1 cellular context compared by ENCODE assay signal in the genomic region with DNA sequence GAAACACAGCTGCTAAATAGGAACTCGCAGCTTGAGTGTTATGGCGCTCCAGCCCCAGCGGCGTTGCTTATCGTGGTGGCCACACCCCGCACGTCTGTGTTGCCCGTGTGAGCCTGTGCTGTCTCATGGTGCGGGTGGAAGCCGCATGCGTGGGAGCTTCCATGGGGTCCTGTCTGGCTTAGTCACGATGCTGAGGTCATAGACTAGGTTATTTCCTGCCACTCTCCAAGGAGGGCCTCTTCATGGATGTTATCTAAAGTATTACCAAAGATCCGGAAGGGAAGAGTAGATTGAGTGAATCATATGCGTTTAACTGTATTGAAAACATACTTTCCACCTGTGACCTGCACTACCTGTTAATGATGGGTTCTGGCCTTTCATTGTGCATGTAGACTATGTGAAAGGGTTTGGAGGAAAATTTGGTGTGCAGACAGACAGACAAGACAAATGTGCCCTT.
TF ChIP-seq lines count a peak whose summit lies in the region.

No MANE protein-coding gene starts in this region.

TF ChIP-seq in K562, 482 proteins besides CTCF, POLR2A, EP300 and RAD21 (continued from another document and continues in another):
- TF ChIP-seq SRSF7 (optimal IDR thresholded peaks at IDR 0.05; ENCODE audit: low read depth, low read length) (no peak), PML (IDR thresholded peaks at IDR 0.05; ENCODE audit: low read length) (peak; percentile 90), TBP (optimal IDR thresholded peaks at IDR 0.05; ENCODE audit: low read depth, low read length) (peak; percentile 44), ZBTB17 (CRISPR knock-in tag; IDR thresholded peaks at IDR 0.05) (no peak), NR1H2 (CRISPR knock-in tag; IDR thresholded peaks at IDR 0.05) (no peak), ZNF384 (IDR thresholded peaks at IDR 0.05; ENCODE audit: low read depth, low read length) (no peak), FOXA3 (CRISPR knock-in tag; conservative IDR thresholded peaks at IDR 0.05 in 1 of 2, IDR thresholded peaks at IDR 0.05 in 1 of 2) (no peak; a peak in 1 of 4 replicates), ZNF134 (CRISPR knock-in tag; conservative IDR thresholded peaks at IDR 0.05) (no peak), CBX5 (IDR thresholded peaks at IDR 0.05; ENCODE audit: borderline replicate concordance, low read depth) (no peak), HOXB6 (CRISPR knock-in tag; IDR thresholded peaks at IDR 0.05; ENCODE audit: borderline replicate concordance) (no peak), ZKSCAN1 (IDR thresholded peaks at IDR 0.05; ENCODE audit: low read depth, low read length) (peak; percentile 54; the same call in 1 of the 2 replicates), HDAC3 (IDR thresholded peaks at IDR 0.05; ENCODE audit: borderline replicate concordance, partially characterized antibody) (peak; percentile 99), ZNF23 (CRISPR knock-in tag; IDR thresholded peaks at IDR 0.05) (no peak), HNRNPLL (IDR thresholded peaks at IDR 0.05; ENCODE audit: low read depth, low read length, poor library complexity, severe bottlenecking) (peak; percentile 10), CHD4 (IDR thresholded peaks at IDR 0.05; ENCODE audit: insufficient read depth, insufficient replicate concordance, low read depth, low read length, poor library complexity, severe bottlenecking) (no peak), LARP7 (IDR thresholded peaks at IDR 0.05) (no peak), ERF (CRISPR knock-in tag; IDR thresholded peaks at IDR 0.05) (no peak), EGR1 (conservative IDR thresholded peaks at IDR 0.05) (peak; percentile 92), MIER1 (IDR thresholded peaks at IDR 0.05; ENCODE audit: low read depth) (0 out of 2 replicates have a peak, but pooled peaks have one; percentile 16), MAFF (IDR thresholded peaks at IDR 0.05; ENCODE audit: low read length) (peak; percentile 79), SAFB2 (IDR thresholded peaks at IDR 0.05; ENCODE audit: borderline replicate concordance, low read depth, low read length, severe bottlenecking) (no peak), C11orf30 (IDR thresholded peaks at IDR 0.05; ENCODE audit: low read depth) (peak; percentile 93), KDM2B (CRISPR knock-in tag; IDR thresholded peaks at IDR 0.05) (no peak), SMAD3 (CRISPR knock-in tag; conservative IDR thresholded peaks at IDR 0.05) (no peak), HSF4 (CRISPR knock-in tag; IDR thresholded peaks at IDR 0.05; ENCODE audit: borderline replicate concordance) (no peak), E2F3 (CRISPR knock-in tag; IDR thresholded peaks at IDR 0.05) (no peak), HEY1 (CRISPR knock-in tag; IDR thresholded peaks at IDR 0.05; ENCODE audit: borderline replicate concordance) (no peak), SOX6 (IDR thresholded peaks at IDR 0.05) (peak; percentile 94), BDP1 (IDR thresholded peaks at IDR 0.05; ENCODE audit: insufficient read depth, insufficient read length) (no peak), HMGN3 (IDR thresholded peaks at IDR 0.05; ENCODE audit: borderline replicate concordance, extremely low read depth, insufficient read length, low read depth, low read length) (peak; percentile 99), ZNF146 (CRISPR knock-in tag; IDR thresholded peaks at IDR 0.05; ENCODE audit: unreplicated experiment) (no peak), ATF1 (CRISPR knock-in tag; IDR thresholded peaks at IDR 0.05) (no peak), ATF1 (tag; IDR thresholded peaks at IDR 0.05) (peak; percentile 91), ZSCAN32 (CRISPR knock-in tag; IDR thresholded peaks at IDR 0.05) (no peak), MCM2 (IDR thresholded peaks at IDR 0.05; ENCODE audit: low read depth) (no peak), GTF2B (IDR thresholded peaks at IDR 0.05; ENCODE audit: extremely low read depth, insufficient read length) (no peak), CEBPG (CRISPR knock-in tag; IDR thresholded peaks at IDR 0.05) (no peak; the same call in 1 of the 2 replicates), CEBPG (tag; conservative IDR thresholded peaks at IDR 0.05 in 1 of 2, IDR thresholded peaks at IDR 0.05 in 1 of 2) (peak in 1 of 2 experiments; percentile 70; a peak in 1 of 4 replicates), ZNF253 (CRISPR knock-in tag; conservative IDR thresholded peaks at IDR 0.05) (no peak), CEBPB (tag; IDR thresholded peaks at IDR 0.05) (peak; percentile 82), ZNF140 (CRISPR knock-in tag; IDR thresholded peaks at IDR 0.05) (no peak), KDM1A (IDR thresholded peaks at IDR 0.05) (peak; percentile 87 to 90), ZFP36 (IDR thresholded peaks at IDR 0.05; ENCODE audit: low read depth, low read length, partially characterized antibody) (no peak), ARHGAP35 (IDR thresholded peaks at IDR 0.05; ENCODE audit: partially characterized antibody) (no peak), KAT7 (CRISPR knock-in tag; IDR thresholded peaks at IDR 0.05; ENCODE audit: borderline replicate concordance) (peak; percentile 58; the same call in 1 of the 2 replicates)
- TF ChIP-seq, protein P1, sequence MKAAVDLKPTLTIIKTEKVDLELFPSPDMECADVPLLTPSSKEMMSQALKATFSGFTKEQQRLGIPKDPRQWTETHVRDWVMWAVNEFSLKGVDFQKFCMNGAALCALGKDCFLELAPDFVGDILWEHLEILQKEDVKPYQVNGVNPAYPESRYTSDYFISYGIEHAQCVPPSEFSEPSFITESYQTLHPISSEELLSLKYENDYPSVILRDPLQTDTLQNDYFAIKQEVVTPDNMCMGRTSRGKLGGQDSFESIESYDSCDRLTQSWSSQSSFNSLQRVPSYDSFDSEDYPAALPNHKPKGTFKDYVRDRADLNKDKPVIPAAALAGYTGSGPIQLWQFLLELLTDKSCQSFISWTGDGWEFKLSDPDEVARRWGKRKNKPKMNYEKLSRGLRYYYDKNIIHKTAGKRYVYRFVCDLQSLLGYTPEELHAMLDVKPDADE (conservative IDR thresholded peaks at IDR 0.05; ENCODE audit: control insufficient read depth, low read depth, low read length) = peak; percentile 90
- TF ChIP-seq, protein P2, sequence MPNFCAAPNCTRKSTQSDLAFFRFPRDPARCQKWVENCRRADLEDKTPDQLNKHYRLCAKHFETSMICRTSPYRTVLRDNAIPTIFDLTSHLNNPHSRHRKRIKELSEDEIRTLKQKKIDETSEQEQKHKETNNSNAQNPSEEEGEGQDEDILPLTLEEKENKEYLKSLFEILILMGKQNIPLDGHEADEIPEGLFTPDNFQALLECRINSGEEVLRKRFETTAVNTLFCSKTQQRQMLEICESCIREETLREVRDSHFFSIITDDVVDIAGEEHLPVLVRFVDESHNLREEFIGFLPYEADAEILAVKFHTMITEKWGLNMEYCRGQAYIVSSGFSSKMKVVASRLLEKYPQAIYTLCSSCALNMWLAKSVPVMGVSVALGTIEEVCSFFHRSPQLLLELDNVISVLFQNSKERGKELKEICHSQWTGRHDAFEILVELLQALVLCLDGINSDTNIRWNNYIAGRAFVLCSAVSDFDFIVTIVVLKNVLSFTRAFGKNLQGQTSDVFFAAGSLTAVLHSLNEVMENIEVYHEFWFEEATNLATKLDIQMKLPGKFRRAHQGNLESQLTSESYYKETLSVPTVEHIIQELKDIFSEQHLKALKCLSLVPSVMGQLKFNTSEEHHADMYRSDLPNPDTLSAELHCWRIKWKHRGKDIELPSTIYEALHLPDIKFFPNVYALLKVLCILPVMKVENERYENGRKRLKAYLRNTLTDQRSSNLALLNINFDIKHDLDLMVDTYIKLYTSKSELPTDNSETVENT (CRISPR knock-in tag; IDR thresholded peaks at IDR 0.05) = 0 out of 2 replicates have a peak, but pooled peaks have one; percentile 30
- TF ChIP-seq, protein P3, sequence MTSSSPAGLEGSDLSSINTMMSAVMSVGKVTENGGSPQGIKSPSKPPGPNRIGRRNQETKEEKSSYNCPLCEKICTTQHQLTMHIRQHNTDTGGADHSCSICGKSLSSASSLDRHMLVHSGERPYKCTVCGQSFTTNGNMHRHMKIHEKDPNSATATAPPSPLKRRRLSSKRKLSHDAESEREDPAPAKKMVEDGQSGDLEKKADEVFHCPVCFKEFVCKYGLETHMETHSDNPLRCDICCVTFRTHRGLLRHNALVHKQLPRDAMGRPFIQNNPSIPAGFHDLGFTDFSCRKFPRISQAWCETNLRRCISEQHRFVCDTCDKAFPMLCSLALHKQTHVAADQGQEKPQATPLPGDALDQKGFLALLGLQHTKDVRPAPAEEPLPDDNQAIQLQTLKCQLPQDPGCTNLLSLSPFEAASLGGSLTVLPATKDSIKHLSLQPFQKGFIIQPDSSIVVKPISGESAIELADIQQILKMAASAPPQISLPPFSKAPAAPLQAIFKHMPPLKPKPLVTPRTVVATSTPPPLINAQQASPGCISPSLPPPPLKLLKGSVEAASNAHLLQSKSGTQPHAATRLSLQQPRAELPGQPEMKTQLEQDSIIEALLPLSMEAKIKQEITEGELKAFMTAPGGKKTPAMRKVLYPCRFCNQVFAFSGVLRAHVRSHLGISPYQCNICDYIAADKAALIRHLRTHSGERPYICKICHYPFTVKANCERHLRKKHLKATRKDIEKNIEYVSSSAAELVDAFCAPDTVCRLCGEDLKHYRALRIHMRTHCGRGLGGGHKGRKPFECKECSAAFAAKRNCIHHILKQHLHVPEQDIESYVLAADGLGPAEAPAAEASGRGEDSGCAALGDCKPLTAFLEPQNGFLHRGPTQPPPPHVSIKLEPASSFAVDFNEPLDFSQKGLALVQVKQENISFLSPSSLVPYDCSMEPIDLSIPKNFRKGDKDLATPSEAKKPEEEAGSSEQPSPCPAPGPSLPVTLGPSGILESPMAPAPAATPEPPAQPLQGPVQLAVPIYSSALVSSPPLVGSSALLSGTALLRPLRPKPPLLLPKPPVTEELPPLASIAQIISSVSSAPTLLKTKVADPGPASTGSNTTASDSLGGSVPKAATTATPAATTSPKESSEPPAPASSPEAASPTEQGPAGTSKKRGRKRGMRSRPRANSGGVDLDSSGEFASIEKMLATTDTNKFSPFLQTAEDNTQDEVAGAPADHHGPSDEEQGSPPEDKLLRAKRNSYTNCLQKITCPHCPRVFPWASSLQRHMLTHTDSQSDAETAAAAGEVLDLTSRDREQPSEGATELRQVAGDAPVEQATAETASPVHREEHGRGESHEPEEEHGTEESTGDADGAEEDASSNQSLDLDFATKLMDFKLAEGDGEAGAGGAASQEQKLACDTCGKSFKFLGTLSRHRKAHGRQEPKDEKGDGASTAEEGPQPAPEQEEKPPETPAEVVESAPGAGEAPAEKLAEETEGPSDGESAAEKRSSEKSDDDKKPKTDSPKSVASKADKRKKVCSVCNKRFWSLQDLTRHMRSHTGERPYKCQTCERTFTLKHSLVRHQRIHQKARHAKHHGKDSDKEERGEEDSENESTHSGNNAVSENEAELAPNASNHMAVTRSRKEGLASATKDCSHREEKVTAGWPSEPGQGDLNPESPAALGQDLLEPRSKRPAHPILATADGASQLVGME (CRISPR knock-in tag; IDR thresholded peaks at IDR 0.05) = no peak
- TF ChIP-seq, protein P4, sequence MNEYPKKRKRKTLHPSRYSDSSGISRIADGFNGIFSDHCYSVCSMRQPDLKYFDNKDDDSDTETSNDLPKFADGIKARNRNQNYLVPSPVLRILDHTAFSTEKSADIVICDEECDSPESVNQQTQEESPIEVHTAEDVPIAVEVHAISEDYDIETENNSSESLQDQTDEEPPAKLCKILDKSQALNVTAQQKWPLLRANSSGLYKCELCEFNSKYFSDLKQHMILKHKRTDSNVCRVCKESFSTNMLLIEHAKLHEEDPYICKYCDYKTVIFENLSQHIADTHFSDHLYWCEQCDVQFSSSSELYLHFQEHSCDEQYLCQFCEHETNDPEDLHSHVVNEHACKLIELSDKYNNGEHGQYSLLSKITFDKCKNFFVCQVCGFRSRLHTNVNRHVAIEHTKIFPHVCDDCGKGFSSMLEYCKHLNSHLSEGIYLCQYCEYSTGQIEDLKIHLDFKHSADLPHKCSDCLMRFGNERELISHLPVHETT (CRISPR knock-in tag; conservative IDR thresholded peaks at IDR 0.05 in 1 of 2, IDR thresholded peaks at IDR 0.05 in 1 of 2) = peak in 1 of 2 experiments; percentile 87; a peak in 2 of 4 replicates
- TF ChIP-seq, protein P5, sequence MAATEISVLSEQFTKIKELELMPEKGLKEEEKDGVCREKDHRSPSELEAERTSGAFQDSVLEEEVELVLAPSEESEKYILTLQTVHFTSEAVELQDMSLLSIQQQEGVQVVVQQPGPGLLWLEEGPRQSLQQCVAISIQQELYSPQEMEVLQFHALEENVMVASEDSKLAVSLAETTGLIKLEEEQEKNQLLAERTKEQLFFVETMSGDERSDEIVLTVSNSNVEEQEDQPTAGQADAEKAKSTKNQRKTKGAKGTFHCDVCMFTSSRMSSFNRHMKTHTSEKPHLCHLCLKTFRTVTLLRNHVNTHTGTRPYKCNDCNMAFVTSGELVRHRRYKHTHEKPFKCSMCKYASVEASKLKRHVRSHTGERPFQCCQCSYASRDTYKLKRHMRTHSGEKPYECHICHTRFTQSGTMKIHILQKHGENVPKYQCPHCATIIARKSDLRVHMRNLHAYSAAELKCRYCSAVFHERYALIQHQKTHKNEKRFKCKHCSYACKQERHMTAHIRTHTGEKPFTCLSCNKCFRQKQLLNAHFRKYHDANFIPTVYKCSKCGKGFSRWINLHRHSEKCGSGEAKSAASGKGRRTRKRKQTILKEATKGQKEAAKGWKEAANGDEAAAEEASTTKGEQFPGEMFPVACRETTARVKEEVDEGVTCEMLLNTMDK (IDR thresholded peaks at IDR 0.05; ENCODE audit: borderline replicate concordance, insufficient read depth, low read depth, low read length, poor library complexity, severe bottlenecking) = no peak
- TF ChIP-seq, protein P6, sequence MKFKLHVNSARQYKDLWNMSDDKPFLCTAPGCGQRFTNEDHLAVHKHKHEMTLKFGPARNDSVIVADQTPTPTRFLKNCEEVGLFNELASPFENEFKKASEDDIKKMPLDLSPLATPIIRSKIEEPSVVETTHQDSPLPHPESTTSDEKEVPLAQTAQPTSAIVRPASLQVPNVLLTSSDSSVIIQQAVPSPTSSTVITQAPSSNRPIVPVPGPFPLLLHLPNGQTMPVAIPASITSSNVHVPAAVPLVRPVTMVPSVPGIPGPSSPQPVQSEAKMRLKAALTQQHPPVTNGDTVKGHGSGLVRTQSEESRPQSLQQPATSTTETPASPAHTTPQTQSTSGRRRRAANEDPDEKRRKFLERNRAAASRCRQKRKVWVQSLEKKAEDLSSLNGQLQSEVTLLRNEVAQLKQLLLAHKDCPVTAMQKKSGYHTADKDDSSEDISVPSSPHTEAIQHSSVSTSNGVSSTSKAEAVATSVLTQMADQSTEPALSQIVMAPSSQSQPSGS (CRISPR knock-in tag; IDR thresholded peaks at IDR 0.05) = no peak
